8 cellular contexts compared by ENCODE assay signal in genomic region chr1:91754348-91754747, GRCh38.
DNase-seq lines count a peak whose midpoint lies in the region; ATAC-seq and TF ChIP-seq lines count a peak whose summit lies in the region.

No MANE protein-coding gene starts in this region.

- peaks cover 54% of the 10 kb centered on the region for H3K4me1 Mint-ChIP-seq in activated CD4-positive, alpha-beta memory T cell treated with anti-CD3 and anti-CD28 coated beads, Interleukin-2, amount 10 ng/mL, durations not matched to agents 7 days and 5 days
- H3K4me1 Mint-ChIP-seq in natural killer cell (peaks cover 70 to 76% of the 10 kb centered on the region in 2 donors), progenitor cell of endocrine pancreas (ENCODE audit: low read depth) (no peaks in the 10 kb centered on the region)

- H3K36me3 ChIP-seq in HEK293 (ENCODE audit: control insufficient read depth in 2 of 2, insufficient read depth in 1 of 2, low read length in 2 of 2) (no peaks in the 10 kb centered on the region), aorta (ENCODE audit: control insufficient read depth in 1 of 2, insufficient read depth in 2 of 2, low read length in 1 of 2) (no peaks in the 10 kb centered on the region)

- TF ChIP-seq CTCF in HEK293 (tag by site-specific recombination; IDR thresholded peaks at IDR 0.05) (no peak), natural killer cell (IDR thresholded peaks at IDR 0.05) (no peak), progenitor cell of endocrine pancreas (IDR thresholded peaks at IDR 0.05; ENCODE audit: unreplicated experiment) (no peak)

- peak overlapping the region; percentile 50 for H3K27ac Mint-ChIP-seq in activated CD4-positive, alpha-beta memory T cell treated with anti-CD3 and anti-CD28 coated beads, Interleukin-2, amount 10 ng/mL, durations not matched to agents 7 days and 5 days
- peak overlapping the region; percentile 86 to 87 for H3K27ac Mint-ChIP-seq in natural killer cell
- no peak overlapping the region for H3K27ac Mint-ChIP-seq in progenitor cell of endocrine pancreas

- peaks cover 59% of the 10 kb centered on the region for H3K36me3 Mint-ChIP-seq in activated CD4-positive, alpha-beta memory T cell treated with anti-CD3 and anti-CD28 coated beads, Interleukin-2, amount 10 ng/mL, durations not matched to agents 7 days and 5 days (ENCODE audit: low read depth)
- H3K36me3 Mint-ChIP-seq in natural killer cell (peaks cover 15% of the 10 kb centered on the region), progenitor cell of endocrine pancreas (ENCODE audit: insufficient read depth) (no peaks in the 10 kb centered on the region)

- no peaks in the 10 kb centered on the region for H3K9me3 Mint-ChIP-seq in activated CD4-positive, alpha-beta memory T cell treated with anti-CD3 and anti-CD28 coated beads, Interleukin-2, amount 10 ng/mL, durations not matched to agents 7 days and 5 days
- H3K9me3 Mint-ChIP-seq in natural killer cell (no peaks in the 10 kb centered on the region), progenitor cell of endocrine pancreas (ENCODE audit: low read depth) (no peaks in the 10 kb centered on the region)

- H3K4me3 ChIP-seq in HEK293 (ENCODE audit: low read depth, low read length) (no peak overlapping the region), aorta (ENCODE audit: low read length in 2 of 2) (no peak overlapping the region)

- H3K4me1 ChIP-seq in HEK293 (ENCODE audit: control insufficient read depth, insufficient read depth, low read length) (no peaks in the 10 kb centered on the region), aorta (ENCODE audit: control insufficient read depth in 1 of 2, insufficient read depth in 2 of 2, low read length in 2 of 2) (peaks cover 0 to 6% of the 10 kb centered on the region in 2 donors)

- no peak overlapping the region for H3K4me3 Mint-ChIP-seq in activated CD4-positive, alpha-beta memory T cell treated with anti-CD3 and anti-CD28 coated beads, Interleukin-2, amount 10 ng/mL, durations not matched to agents 7 days and 5 days
- peak overlapping the region; percentile 62 for H3K4me3 Mint-ChIP-seq in natural killer cell
- no peak overlapping the region for H3K4me3 Mint-ChIP-seq in progenitor cell of endocrine pancreas (ENCODE audit: low read depth)

- H3K9me3 ChIP-seq in HEK293 (ENCODE audit: control insufficient read depth, insufficient read depth, low read depth, low read length) (no peaks in the 10 kb centered on the region), aorta (ENCODE audit: control insufficient read depth, low read length) (no peaks in the 10 kb centered on the region)

- 85% methylated on average over 3 of the region's 3 CpGs for WGBS in aorta, 2 donors

- CTCF ChIA-PET in HEK293 (lab: Yijun Ruan, JAX) = interaction anchor here (0.5 kb wide), 1 partner anchor 134 kb away, joined by 3 read pairs; no protein-coding TSS in a partner anchor
- CTCF ChIA-PET in activated CD4-positive, alpha-beta memory T cell treated with anti-CD3 and anti-CD28 coated beads, Interleukin-2, amount 10 ng/mL, durations not matched to agents 7 days and 5 days (lab: Charles Lee) = no interaction called here

- POLR2A ChIA-PET in HEK293 (lab: Yijun Ruan, JAX) = no interaction called here
- POLR2A ChIA-PET in activated CD4-positive, alpha-beta memory T cell treated with anti-CD3 and anti-CD28 coated beads, Interleukin-2, amount 10 ng/mL, durations not matched to agents 7 days and 5 days (lab: Charles Lee) = interaction anchor here (0.6 to 0.7 kb wide), 3 partner anchors 9 to 252 kb away, joined by 3 to 5 read pairs (median 3); no protein-coding TSS in a partner anchor

- no peaks in the 10 kb centered on the region for H3K27me3 Mint-ChIP-seq in activated CD4-positive, alpha-beta memory T cell treated with anti-CD3 and anti-CD28 coated beads, Interleukin-2, amount 10 ng/mL, durations not matched to agents 7 days and 5 days
- no peaks in the 10 kb centered on the region for H3K27me3 Mint-ChIP-seq in natural killer cell (ENCODE audit: low read depth in 2 of 2)
- no peaks in the 10 kb centered on the region for H3K27me3 Mint-ChIP-seq in progenitor cell of endocrine pancreas

- H3K27ac ChIP-seq in HEK293 (ENCODE audit: extremely low read depth, low read depth, low read length) = no peak overlapping the region
- H3K27ac ChIP-seq in aorta (ENCODE audit: low read depth in 1 of 2, low read length in 2 of 2) = no peak overlapping the region

- H3K27me3 ChIP-seq in aorta (ENCODE audit: control insufficient read depth in 1 of 2, insufficient read depth in 2 of 2, low read length in 1 of 2) = no peaks in the 10 kb centered on the region

- intact Hi-C loops in natural killer cell (cut with micrococcal nuclease) = loop anchor here (1.0 to 5.0 kb wide), 4 partner anchors 42 to 206 kb away; no protein-coding TSS in a partner anchor
- intact Hi-C loops in aorta (cut with DNase I) = loop anchor here in 1 of 2 donors (5.0 kb wide), 1 partner anchor 43 kb away; no protein-coding TSS in a partner anchor

- peak; percentile 23 for DNase-seq in activated CD4-positive, alpha-beta memory T cell treated with anti-CD3 and anti-CD28 coated beads, Interleukin-2, amount 10 ng/mL, durations not matched to agents 7 days and 5 days
- DNase-seq in natural killer cell (no peak), GM19240 (ENCODE audit: insufficient read length, low spot score) (no peak), hippocampal formation (lab: John Stamatoyannopoulos, UW) (no peak), progenitor cell of endocrine pancreas (ENCODE audit: low spot score, unreplicated experiment) (no peak), aorta (no peak)

- peak; percentile 61 for ATAC-seq in GM18517 (IDR thresholded peaks at IDR 0.05; ENCODE audit: unreplicated experiment)
- peak; percentile 32 to 61 (median 52) for ATAC-seq in natural killer cell
- ATAC-seq in aorta (ENCODE audit: low FRiP score) = no peak

TF ChIP-seq in HEK293, 187 proteins besides CTCF, POLR2A, EP300 and RAD21:
- TF ChIP-seq ZFHX2 (tag by site-specific recombination; conservative IDR thresholded peaks at IDR 0.05) (peak; percentile 46), ZNF366 (tag by site-specific recombination; conservative IDR thresholded peaks at IDR 0.05) (peak; percentile 57; the same call in 1 of the 2 replicates), ZNF596 (tag by site-specific recombination; IDR thresholded peaks at IDR 0.05) (no peak), PRDM1 (tag by site-specific recombination; IDR thresholded peaks at IDR 0.05) (0 out of 2 replicates have a peak, but pooled peaks have one; percentile 58)
- TF ChIP-seq, protein P1, sequence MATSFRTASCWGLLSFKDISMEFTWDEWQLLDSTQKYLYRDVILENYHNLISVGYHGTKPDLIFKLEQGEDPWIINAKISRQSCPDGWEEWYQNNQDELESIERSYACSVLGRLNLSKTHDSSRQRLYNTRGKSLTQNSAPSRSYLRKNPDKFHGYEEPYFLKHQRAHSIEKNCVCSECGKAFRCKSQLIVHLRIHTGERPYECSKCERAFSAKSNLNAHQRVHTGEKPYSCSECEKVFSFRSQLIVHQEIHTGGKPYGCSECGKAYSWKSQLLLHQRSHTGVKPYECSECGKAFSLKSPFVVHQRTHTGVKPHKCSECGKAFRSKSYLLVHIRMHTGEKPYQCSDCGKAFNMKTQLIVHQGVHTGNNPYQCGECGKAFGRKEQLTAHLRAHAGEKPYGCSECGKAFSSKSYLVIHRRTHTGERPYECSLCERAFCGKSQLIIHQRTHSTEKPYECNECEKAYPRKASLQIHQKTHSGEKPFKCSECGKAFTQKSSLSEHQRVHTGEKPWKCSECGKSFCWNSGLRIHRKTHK (tag by site-specific recombination; IDR thresholded peaks at IDR 0.05) = no peak
- TF ChIP-seq, protein P2, sequence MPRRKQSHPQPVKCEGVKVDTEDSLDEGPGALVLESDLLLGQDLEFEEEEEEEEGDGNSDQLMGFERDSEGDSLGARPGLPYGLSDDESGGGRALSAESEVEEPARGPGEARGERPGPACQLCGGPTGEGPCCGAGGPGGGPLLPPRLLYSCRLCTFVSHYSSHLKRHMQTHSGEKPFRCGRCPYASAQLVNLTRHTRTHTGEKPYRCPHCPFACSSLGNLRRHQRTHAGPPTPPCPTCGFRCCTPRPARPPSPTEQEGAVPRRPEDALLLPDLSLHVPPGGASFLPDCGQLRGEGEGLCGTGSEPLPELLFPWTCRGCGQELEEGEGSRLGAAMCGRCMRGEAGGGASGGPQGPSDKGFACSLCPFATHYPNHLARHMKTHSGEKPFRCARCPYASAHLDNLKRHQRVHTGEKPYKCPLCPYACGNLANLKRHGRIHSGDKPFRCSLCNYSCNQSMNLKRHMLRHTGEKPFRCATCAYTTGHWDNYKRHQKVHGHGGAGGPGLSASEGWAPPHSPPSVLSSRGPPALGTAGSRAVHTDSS (tag by site-specific recombination; IDR thresholded peaks at IDR 0.05) = 0 out of 2 replicates have a peak, but pooled peaks have one; percentile 13
